Comparison of ENCODE assay signal across 13 cellular contexts in the genomic region with DNA sequence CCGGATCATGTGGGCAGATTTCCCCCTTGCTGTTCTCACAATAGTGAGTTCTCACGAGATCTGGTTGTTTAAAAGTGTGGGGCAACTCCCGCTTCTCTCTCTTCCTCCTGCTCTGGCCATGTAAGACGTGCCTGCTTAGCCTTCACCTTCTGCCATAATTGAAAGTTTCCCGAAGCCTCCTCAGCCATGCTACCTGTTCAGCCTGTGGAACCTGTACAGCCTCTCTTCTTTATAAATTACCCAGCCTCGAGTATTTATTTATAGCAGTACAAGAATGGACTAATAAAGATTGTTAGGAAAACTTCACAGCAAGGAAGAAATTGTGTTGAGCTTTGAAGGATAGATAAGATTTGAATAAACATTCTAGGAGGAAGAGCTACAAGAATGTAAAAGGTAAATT.
"Had no signal": no experiment of that assay in that cellular context is flagged by ENCODE, and none has a peak within 500 bp of the region (broad histone marks: within the 10 kb centered on the region; RNA-seq: fewer than 3 reads in every experiment).

No MANE protein-coding gene starts in this region.

- H3K27me3 ChIP-seq: esophagus muscularis mucosa, thyroid gland had no signal

- H3K27ac Mint-ChIP-seq: activated naive CD4-positive, alpha-beta T cell treated with anti-CD3 and anti-CD28 coated beads, Interleukin-2, amount 50 U/mL, for 24 hours; stimulated activated memory B cell treated with anti-CD40 and anti-IgM and Interleukin-4, amounts not matched to agents 10 μg/mL and 1 μg/mL and 100 μg/mL, for 72 hours; T-helper 1 cell treated with Interleukin-12 subunit alpha and Interleukin-12 subunit beta and Interleukin-4 antibody, amounts not matched to agents 30 μg/mL and 1 μg/mL, for 36 hours had no signal

- H3K9me3 ChIP-seq: esophagus muscularis mucosa, thyroid gland had no signal

- H3K27me3 Mint-ChIP-seq: activated naive CD4-positive, alpha-beta T cell treated with anti-CD3 and anti-CD28 coated beads, Interleukin-2, amount 50 U/mL, for 24 hours; stimulated activated memory B cell treated with anti-CD40 and anti-IgM and Interleukin-4, amounts not matched to agents 10 μg/mL and 1 μg/mL and 100 μg/mL, for 72 hours had no signal

- H3K4me1 ChIP-seq: esophagus muscularis mucosa, thyroid gland had no signal

- H3K4me1 Mint-ChIP-seq: neural crest cell had no signal

- DNase-seq: activated CD4-positive, alpha-beta T cell treated with anti-CD3 and anti-CD28 coated beads for 48 hours; activated effector memory CD4-positive, alpha-beta T cell treated with anti-CD3 and anti-CD28 coated beads, Interleukin-2, amount 50 U/mL, for 16 hours; activated T-cell treated with anti-CD3 and anti-CD28 coated beads, Interleukin-2, amount 50 U/mL, for 1 hour; amniotic stem cell; hypothalamus; retina; stimulated activated CD4-positive, alpha-beta T cell treated with anti-CD3 and anti-CD28 coated beads, Interleukin-12 subunit alpha, Interleukin-12 subunit beta, amount 100 ng/mL, for 4 hours; thyroid gland had no signal

- H3K4me3 Mint-ChIP-seq: activated naive CD4-positive, alpha-beta T cell treated with anti-CD3 and anti-CD28 coated beads, Interleukin-2, amount 50 U/mL, for 24 hours; neural crest cell; stimulated activated memory B cell treated with anti-CD40 and anti-IgM and Interleukin-4, amounts not matched to agents 10 μg/mL and 1 μg/mL and 100 μg/mL, for 72 hours; T-helper 1 cell treated with Interleukin-12 subunit alpha and Interleukin-12 subunit beta and Interleukin-4 antibody, amounts not matched to agents 30 μg/mL and 1 μg/mL, for 36 hours had no signal

- H3K27ac ChIP-seq: esophagus muscularis mucosa, thyroid gland had no signal

- H3K4me3 ChIP-seq: esophagus muscularis mucosa, thyroid gland had no signal

- H3K9me3 Mint-ChIP-seq: activated naive CD4-positive, alpha-beta T cell treated with anti-CD3 and anti-CD28 coated beads, Interleukin-2, amount 50 U/mL, for 24 hours; neural crest cell; stimulated activated memory B cell treated with anti-CD40 and anti-IgM and Interleukin-4, amounts not matched to agents 10 μg/mL and 1 μg/mL and 100 μg/mL, for 72 hours; T-helper 1 cell treated with Interleukin-12 subunit alpha and Interleukin-12 subunit beta and Interleukin-4 antibody, amounts not matched to agents 30 μg/mL and 1 μg/mL, for 36 hours had no signal
